In the genomic region with DNA sequence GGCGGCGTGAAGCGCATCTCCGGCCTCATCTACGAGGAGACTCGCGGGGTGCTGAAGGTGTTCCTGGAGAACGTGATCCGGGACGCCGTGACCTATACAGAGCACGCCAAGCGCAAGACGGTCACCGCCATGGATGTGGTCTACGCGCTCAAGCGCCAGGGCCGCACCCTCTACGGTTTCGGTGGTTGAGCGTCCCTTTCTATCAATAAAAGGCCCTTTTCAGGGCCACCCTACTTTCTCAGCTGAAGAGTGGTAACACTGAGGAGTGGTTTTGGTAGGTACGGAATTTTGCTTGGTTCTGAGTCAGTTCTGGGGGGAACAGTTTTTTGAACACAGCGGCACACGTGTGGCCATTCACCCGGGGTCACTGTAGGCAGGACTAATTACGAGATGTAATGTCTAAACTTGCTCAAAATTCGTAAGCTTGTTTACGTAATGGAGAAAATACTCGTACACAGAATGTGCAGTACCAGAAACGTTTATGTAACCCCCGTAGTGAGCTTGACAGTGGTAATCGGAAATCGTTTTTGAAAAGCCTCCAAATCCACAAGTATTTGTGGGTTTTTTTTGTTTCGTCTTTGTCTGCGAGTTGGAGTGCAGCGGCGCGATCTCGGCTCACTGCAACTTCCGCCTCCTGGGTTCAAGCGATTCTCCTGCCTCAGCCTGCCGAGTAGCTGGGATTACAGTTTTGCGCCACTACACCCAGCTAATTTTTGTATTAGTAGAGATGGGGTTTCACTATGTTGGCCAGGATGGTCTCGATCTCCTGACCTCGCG, we compare ENCODE assay signal across 8 cellular contexts.
DNase-seq lines count a peak whose midpoint lies in the region; ATAC-seq and TF ChIP-seq lines count a peak whose summit lies in the region.
"Not testable (repeated sequence)": the region's sequence is repeated elsewhere in the genome, so short reads cannot be mapped to it uniquely, and the experiment has no call there.

No MANE protein-coding gene starts in this region.

- not testable (repeated sequence) for H3K9me3 Mint-ChIP-seq in activated T-cell treated with anti-CD3 and anti-CD28 coated beads, Interleukin-2, amount 50 U/mL, for 4 hours

- not testable (repeated sequence) for H3K36me3 ChIP-seq in GM06990 (ENCODE audit: control insufficient read depth, insufficient read depth, low read length); GM23248 (ENCODE audit: low read depth); PC-3 (ENCODE audit: low read depth, low read length); esophagus muscularis mucosa; mucosa of stomach (ENCODE audit: control insufficient read depth, insufficient read depth, low read length); suprapubic skin

- H3K4me2 ChIP-seq in GM23248 (ENCODE audit: unreplicated experiment), result peak overlapping the region; percentile 41
- peak overlapping the region; percentile 96 for H3K4me2 ChIP-seq in PC-3 (ENCODE audit: low read length)

- CTCF ChIA-PET in PC-3 (lab: Charles Lee), result interaction anchor here (1.1 kb wide), 1 partner anchor 12 kb away, joined by 3 read pairs; no protein-coding TSS in a partner anchor

- 16 to 17% methylated on average over 32 to 33 of the region's 47 CpGs for WGBS in GM23248 (ENCODE audit: low coverage in 1 of 2, low lambda C conversion rate in 2 of 2, missing lambda C conversion rate in 2 of 2), 2 experiments
- 11% methylated on average over 21 of the region's 47 CpGs for WGBS in esophagus muscularis mucosa
- 7% methylated on average over 25 of the region's 47 CpGs for whole genome bisulfite sequencing in suprapubic skin

- H3K9me2 ChIP-seq in GM23248 (ENCODE audit: insufficient read depth); PC-3 (replicated peaks; ENCODE audit: low read length): not testable (repeated sequence)

- not testable (repeated sequence) for H3K36me3 Mint-ChIP-seq in activated T-cell treated with anti-CD3 and anti-CD28 coated beads, Interleukin-2, amount 50 U/mL, for 4 hours (ENCODE audit: insufficient read depth)

- intact Hi-C loops in PC-3 (cut with micrococcal nuclease), result loop anchor here (5.0 kb wide), 1 partner anchor 1607 kb away; a partner anchor contains a TSS
- intact Hi-C loops in esophagus muscularis mucosa (cut with DNase I), result not testable (repeated sequence)

- H3K27me3 Mint-ChIP-seq in activated T-cell treated with anti-CD3 and anti-CD28 coated beads, Interleukin-2, amount 50 U/mL, for 4 hours (ENCODE audit: low read depth), result not testable (repeated sequence)

- ATAC-seq in PC-3, result peak; percentile 15
- peak; percentile 81 to 83 for ATAC-seq in activated T-cell treated with anti-CD3 and anti-CD28 coated beads, Interleukin-2, amount 50 U/mL, for 4 hours

- H4K20me1 ChIP-seq in GM23248 (ENCODE audit: insufficient read depth), result not testable (repeated sequence)
- peaks cover 11% of the 10 kb centered on the region for H4K20me1 ChIP-seq in PC-3 (ENCODE audit: low read length)

- H3K4me1 ChIP-seq in GM23248 (ENCODE audit: insufficient read depth); PC-3 (ENCODE audit: insufficient read depth, low read length); esophagus muscularis mucosa; mucosa of stomach (ENCODE audit: control insufficient read depth, insufficient read depth, low read length): not testable (repeated sequence)
- peaks cover 14% of the 10 kb centered on the region for H3K4me1 ChIP-seq in suprapubic skin

- POLR2A ChIA-PET in PC-3 (lab: Charles Lee; ENCODE audit: unreplicated experiment), result interaction anchor here (0.6 to 1.3 kb wide), 8 partner anchors 13 to 1701 kb away, joined by 3 to 11 read pairs (median 4); a partner anchor contains a TSS

- H3K4me3 Mint-ChIP-seq in activated T-cell treated with anti-CD3 and anti-CD28 coated beads, Interleukin-2, amount 50 U/mL, for 4 hours, result peak overlapping the region; percentile 91

- TSS peak; percentile 83 for BruUV-seq in PC-3 (replicated peaks; lab: Mats Ljungman, UMichigan)

- in situ Hi-C loops in GM23248 (cut with MboI), result not testable (repeated sequence)

- not testable (repeated sequence) for H3K79me2 ChIP-seq in GM23248 (ENCODE audit: insufficient read depth)
- H3K79me2 ChIP-seq in PC-3 (ENCODE audit: low read length), result peaks cover 13% of the 10 kb centered on the region

- TF ChIP-seq CTCF in GM06990 (IDR thresholded peaks at IDR 0.05; ENCODE audit: insufficient read depth, low read length, poor library complexity, severe bottlenecking); PC-3 (conservative IDR thresholded peaks at IDR 0.05; ENCODE audit: low read depth, low read length); esophagus muscularis mucosa (IDR thresholded peaks at IDR 0.05); suprapubic skin (IDR thresholded peaks at IDR 0.05): not testable (repeated sequence)

- not testable (repeated sequence) for TF ChIP-seq POLR2A in esophagus muscularis mucosa (IDR thresholded peaks at IDR 0.05; ENCODE audit: low read depth); suprapubic skin (IDR thresholded peaks at IDR 0.05)

- H2AFZ ChIP-seq in GM23248 (peak overlapping the region; percentile 61), PC-3 (ENCODE audit: low read length) (0 out of 2 replicates have a peak overlapping the region, but pooled peaks have one; percentile 27)

- H3K4me1 Mint-ChIP-seq in activated T-cell treated with anti-CD3 and anti-CD28 coated beads, Interleukin-2, amount 50 U/mL, for 4 hours (ENCODE audit: low read depth), result peaks cover 26% of the 10 kb centered on the region

- TF ChIP-seq EP300 in esophagus muscularis mucosa (IDR thresholded peaks at IDR 0.05); suprapubic skin (IDR thresholded peaks at IDR 0.05): not testable (repeated sequence)

- H3K4me3 ChIP-seq in GM06990 (replicated peaks; ENCODE audit: low read depth, low read length), result peak overlapping the region; percentile 69
- H3K4me3 ChIP-seq in GM23248, result peak overlapping the region; percentile 68
- H3K4me3 ChIP-seq in PC-3 (ENCODE audit: low read length), result peak overlapping the region; percentile 97
- peak overlapping the region; percentile 39 to 62 (median 48) for H3K4me3 ChIP-seq in esophagus muscularis mucosa
- H3K4me3 ChIP-seq in mucosa of stomach (ENCODE audit: low read length), result peak overlapping the region; percentile 29
- peak overlapping the region; percentile 42 for H3K4me3 ChIP-seq in suprapubic skin

- H3K27me3 ChIP-seq in GM06990 (replicated peaks; ENCODE audit: control insufficient read depth, insufficient read depth, low read length); GM23248 (replicated peaks; ENCODE audit: insufficient read depth); PC-3 (ENCODE audit: low read length); mucosa of stomach (ENCODE audit: control insufficient read depth, insufficient read depth, low read length); suprapubic skin: not testable (repeated sequence)
- H3K27me3 ChIP-seq in esophagus muscularis mucosa, result peaks cover 0 to 49% (median 21%) of the 10 kb centered on the region in 4 donors

- H3K27ac ChIP-seq in GM23248 (peak overlapping the region; percentile 57), PC-3 (ENCODE audit: low read length) (peak overlapping the region; percentile 81), esophagus muscularis mucosa (replicated peaks in 1 of 4) (peak overlapping the region; percentile 12 to 84 (median 76)), suprapubic skin (peak overlapping the region; percentile 75)

- H3F3A ChIP-seq in GM23248 (ENCODE audit: insufficient read depth), result peaks cover 26% of the 10 kb centered on the region
- not testable (repeated sequence) for H3F3A ChIP-seq in PC-3 (ENCODE audit: low read length, unreplicated experiment)

- H3K9ac ChIP-seq in GM23248 (peak overlapping the region; percentile 72), PC-3 (ENCODE audit: low read length) (peak overlapping the region; percentile 88), mucosa of stomach (ENCODE audit: low read length) (peak overlapping the region; percentile 79)

- H3K9me3 ChIP-seq in GM23248 (ENCODE audit: low read depth); PC-3 (ENCODE audit: low read length); esophagus muscularis mucosa; mucosa of stomach (ENCODE audit: control insufficient read depth, low read length); suprapubic skin: not testable (repeated sequence)

- DNase-seq in GM06990 (ENCODE audit: extremely low read depth, insufficient read length) (peak; percentile 81), GM23248 (peak; percentile 77), HT1080 (ENCODE audit: low read depth) (peak; percentile 77), PC-3 (peak; percentile 63)
- DNase-seq in activated T-cell treated with anti-CD3 and anti-CD28 coated beads, Interleukin-2, amount 50 U/mL, for 4 hours; esophagus muscularis mucosa (ENCODE audit: extremely low spot score); suprapubic skin (ENCODE audit: low spot score in 2 of 2): not testable (repeated sequence)

Comparison
In these comparisons a context has a peak if more than half of its experiments do, and no peak if none do; other contexts are left out.
1. H3K4me3 ChIP-seq: peak in every context shown above with its lines; median percentile 97 in PC-3; 69 in GM06990; 68 in GM23248; 48 in esophagus muscularis mucosa; 42 in suprapubic skin; 29 in mucosa of stomach.